ENCODE assay signal across 14 cellular contexts in genomic region chr17:80024206-80024972, GRCh38. TPM values are rescaled to one million over a fixed set of nuclear protein-coding genes. Genes with fewer than 3 reads are reported as not detected.
A peak's percentile ranks its signal among the peaks of the same experiment; 100 is the strongest.
DNase-seq lines count a peak whose midpoint lies in the region; ATAC-seq and TF ChIP-seq lines count a peak whose summit lies in the region.
"Had no signal": no experiment of that assay in that cellular context is flagged by ENCODE, and none has a peak within 500 bp of the region (broad histone marks: within the 10 kb centered on the region; RNA-seq: fewer than 3 reads in every experiment).

No MANE protein-coding gene starts in this region.

- H3K4me2 ChIP-seq in neural progenitor cell, result no peak overlapping the region

- DNase-seq in right cardiac atrium (no peak), left ventricle myocardium superior (no peak), erythroblast (lab: John Stamatoyannopoulos, UW) (peak; percentile 13 to 34), neural progenitor cell (ENCODE audit: low spot score) (no peak), uterus (no peak), amniotic stem cell (lab: John Stamatoyannopoulos, UW) (no peak)
- DNase-seq in activated naive CD8-positive, alpha-beta T cell treated with anti-CD3 and anti-CD28 coated beads, Interleukin-2, amount 50 U/mL, for 24 hours, result no peak
- DNase-seq in stimulated activated CD4-positive, alpha-beta T cell treated with anti-CD3 and anti-CD28 coated beads, Interleukin-4, amount 100 ng/mL, for 4 hours, result no peak
- DNase-seq: activated CD4-positive, alpha-beta T cell treated with anti-CD3 and anti-CD28 coated beads, Interleukin-2, amount 50 U/mL, for 48 hours; foreskin melanocyte; midbrain; SIG-M5 had no signal

- H3K4me3 ChIP-seq in right cardiac atrium (ENCODE audit: low read length) (no peak overlapping the region), neural progenitor cell (no peak overlapping the region), uterus (peak overlapping the region; percentile 17 to 20)

- H3K27ac ChIP-seq in right cardiac atrium (ENCODE audit: low read length), result no peak overlapping the region
- H3K27ac ChIP-seq in neural progenitor cell, result peak overlapping the region; percentile 70
- peak overlapping the region in 1 of 2 donors; percentile 33 for H3K27ac ChIP-seq in uterus
- H3K27ac ChIP-seq: parathyroid adenoma had no signal

- peaks cover 54% of the 10 kb centered on the region for H4K20me1 ChIP-seq in neural progenitor cell (ENCODE audit: low read depth)

- no peak overlapping the region for H3K9ac ChIP-seq in neural progenitor cell
- H3K9ac ChIP-seq: parathyroid adenoma had no signal

- peaks cover 19% of the 10 kb centered on the region for H3K36me3 Mint-ChIP-seq in neural progenitor cell
- H3K36me3 Mint-ChIP-seq in activated naive CD8-positive, alpha-beta T cell treated with anti-CD3 and anti-CD28 coated beads, Interleukin-2, amount 50 U/mL, for 24 hours (ENCODE audit: low read depth), result no peaks in the 10 kb centered on the region

- TF ChIP-seq CTCF in neural progenitor cell (IDR thresholded peaks at IDR 0.05) (no peak), uterus (IDR thresholded peaks at IDR 0.05) (no peak)

- H3K4me3 Mint-ChIP-seq in neural progenitor cell, result no peak overlapping the region
- no peak overlapping the region for H3K4me3 Mint-ChIP-seq in activated naive CD8-positive, alpha-beta T cell treated with anti-CD3 and anti-CD28 coated beads, Interleukin-2, amount 50 U/mL, for 24 hours
- H3K4me3 Mint-ChIP-seq: activated T-helper 17 cell treated with anti-CD3 and anti-CD28 coated beads, Interleukin-2, amount 50 U/mL, for 72 hours had no signal

- TF ChIP-seq POLR2A in erythroblast (IDR thresholded peaks at IDR 0.05; ENCODE audit: low read length) (no peak), uterus (IDR thresholded peaks at IDR 0.05) (no peak)

- no peak overlapping the region for H3K27ac Mint-ChIP-seq in neural progenitor cell
- no peak overlapping the region for H3K27ac Mint-ChIP-seq in activated naive CD8-positive, alpha-beta T cell treated with anti-CD3 and anti-CD28 coated beads, Interleukin-2, amount 50 U/mL, for 24 hours
- H3K27ac Mint-ChIP-seq: activated T-helper 17 cell treated with anti-CD3 and anti-CD28 coated beads, Interleukin-2, amount 50 U/mL, for 72 hours had no signal

- WGBS in right cardiac atrium, result 57% methylated on average over 10 of the region's 10 CpGs

- H3K9me3 Mint-ChIP-seq in neural progenitor cell, result no peaks in the 10 kb centered on the region
- no peaks in the 10 kb centered on the region for H3K9me3 Mint-ChIP-seq in activated naive CD8-positive, alpha-beta T cell treated with anti-CD3 and anti-CD28 coated beads, Interleukin-2, amount 50 U/mL, for 24 hours
- H3K9me3 Mint-ChIP-seq: activated T-helper 17 cell treated with anti-CD3 and anti-CD28 coated beads, Interleukin-2, amount 50 U/mL, for 72 hours had no signal

- intact Hi-C loops in right cardiac atrium (cut with DNase I), result no loop called here
- intact Hi-C loops in left ventricle myocardium superior (cut with micrococcal nuclease), result no loop called here
- intact Hi-C loops in uterus (cut with DNase I; ENCODE audit: low total_unique reads), result no loop called here

- H3K9me3 ChIP-seq in right cardiac atrium (ENCODE audit: control insufficient read depth, low read length), result no peaks in the 10 kb centered on the region
- no peaks in the 10 kb centered on the region for H3K9me3 ChIP-seq in neural progenitor cell (ENCODE audit: low read depth)
- H3K9me3 ChIP-seq in uterus, result no peaks in the 10 kb centered on the region

- no peaks in the 10 kb centered on the region for H3K4me1 ChIP-seq in right cardiac atrium (ENCODE audit: control insufficient read depth, insufficient read depth, low read length)
- peaks cover 5% of the 10 kb centered on the region for H3K4me1 ChIP-seq in neural progenitor cell
- peaks cover 5 to 9% of the 10 kb centered on the region in 2 donors for H3K4me1 ChIP-seq in uterus

- H3K36me3 ChIP-seq in neural progenitor cell (no peaks in the 10 kb centered on the region), uterus (no peaks in the 10 kb centered on the region)

- no peaks in the 10 kb centered on the region for H3K27me3 ChIP-seq in right cardiac atrium (ENCODE audit: control insufficient read depth, insufficient read depth)
- H3K27me3 ChIP-seq in neural progenitor cell, result no peaks in the 10 kb centered on the region
- no peaks in the 10 kb centered on the region for H3K27me3 ChIP-seq in uterus

- ATAC-seq in right cardiac atrium, result peak; percentile 3 to 9
- ATAC-seq in left ventricle myocardium superior, result no peak
- ATAC-seq in activated naive CD8-positive, alpha-beta T cell treated with anti-CD3 and anti-CD28 coated beads, Interleukin-2, amount 50 U/mL, for 24 hours, result no peak
- ATAC-seq: activated T-helper 17 cell treated with anti-CD3 and anti-CD28 coated beads, Interleukin-2, amount 50 U/mL, for 72 hours had no signal

- H3K27me3 Mint-ChIP-seq in neural progenitor cell (ENCODE audit: insufficient read depth, low read depth), result peaks cover 2% of the 10 kb centered on the region
- H3K27me3 Mint-ChIP-seq in activated naive CD8-positive, alpha-beta T cell treated with anti-CD3 and anti-CD28 coated beads, Interleukin-2, amount 50 U/mL, for 24 hours, result no peaks in the 10 kb centered on the region
- H3K27me3 Mint-ChIP-seq: activated T-helper 17 cell treated with anti-CD3 and anti-CD28 coated beads, Interleukin-2, amount 50 U/mL, for 72 hours had no signal

- H2AFZ ChIP-seq in neural progenitor cell (replicated peaks), result no peak overlapping the region
- H2AFZ ChIP-seq: parathyroid adenoma had no signal

- peaks cover 14% of the 10 kb centered on the region for H3K4me1 Mint-ChIP-seq in neural progenitor cell
- H3K4me1 Mint-ChIP-seq in activated naive CD8-positive, alpha-beta T cell treated with anti-CD3 and anti-CD28 coated beads, Interleukin-2, amount 50 U/mL, for 24 hours, result no peaks in the 10 kb centered on the region
- H3K4me1 Mint-ChIP-seq: activated T-helper 17 cell treated with anti-CD3 and anti-CD28 coated beads, Interleukin-2, amount 50 U/mL, for 72 hours had no signal

- H3K79me2 ChIP-seq in neural progenitor cell (ENCODE audit: low read depth), result peaks cover 48% of the 10 kb centered on the region

- H3F3A ChIP-seq in neural progenitor cell (ENCODE audit: low read depth), result peaks cover 9% of the 10 kb centered on the region

RNA-seq across cellular contexts. Expression of gene TBC1D16, which starts 11.3 kb away (rescaled TPM):
- total RNA-seq in right cardiac atrium (10 to 100 TPM; 18.5 to 27.8 (median 22.1) TPM), left ventricle myocardium superior (13.1 TPM), neural progenitor cell (ENCODE audit: low replicate concordance) (21.2 and 34.8 TPM in 2 replicates), uterus (10 to 100 TPM in 2 of 4 donors, 1 to 10 TPM in 2; 3.8 to 58.2 (median 18.3) TPM)
- 9.9 TPM for polyA plus RNA-seq in right cardiac atrium

RNA-seq across cellular contexts. Expression of gene CCDC40, which starts 12.1 kb away (rescaled TPM):
- total RNA-seq in right cardiac atrium (1 to 10 TPM; 6.9 to 10.0 (median 7.9) TPM), left ventricle myocardium superior (5.8 TPM), neural progenitor cell (ENCODE audit: low replicate concordance) (7.7 and 11.8 TPM in 2 replicates), uterus (10 to 100 TPM in 1 of 4 donors, 1 to 10 TPM in 2, under 1 TPM in 1; 0.88 to 16.6 (median 4.8) TPM)
- polyA plus RNA-seq in right cardiac atrium, result 4.9 TPM

Comparison
In these comparisons a context has a peak if more than half of its experiments do, and no peak if none do; other contexts are left out.
1. ATAC-seq: peak in right cardiac atrium (2 of 2); none in left ventricle myocardium superior (single experiment) and activated naive CD8-positive, alpha-beta T cell treated with anti-CD3 and anti-CD28 coated beads, Interleukin-2, amount 50 U/mL, for 24 hours (single experiment).
2. DNase-seq: peak in erythroblast (2 of 2); none in right cardiac atrium (0 of 3), left ventricle myocardium superior (single experiment), neural progenitor cell (single experiment), uterus (0 of 2), activated naive CD8-positive, alpha-beta T cell treated with anti-CD3 and anti-CD28 coated beads, Interleukin-2, amount 50 U/mL, for 24 hours (single experiment), stimulated activated CD4-positive, alpha-beta T cell treated with anti-CD3 and anti-CD28 coated beads, Interleukin-4, amount 100 ng/mL, for 4 hours (0 of 2) and amniotic stem cell (single experiment).
3. H3K4me3 ChIP-seq: peak in uterus (2 of 2); none in right cardiac atrium (single experiment) and neural progenitor cell (single experiment).